In genomic region chr15:41154412-41154811, GRCh38 we compare ENCODE assay signal across 16 cellular contexts.
"Had no signal": no experiment of that assay in that cellular context is flagged by ENCODE, and none has a peak within 500 bp of the region (broad histone marks: within the 10 kb centered on the region; RNA-seq: fewer than 3 reads in every experiment).

No MANE protein-coding gene starts in this region.

- DNase-seq: activated CD4-positive, alpha-beta T cell treated with anti-CD3 and anti-CD28 coated beads, Interleukin-2, amount 50 U/mL, for 48 hours; activated gamma-delta T cell; activated T-cell treated with anti-CD3 and anti-CD28 coated beads, Interleukin-2, amount 50 U/mL, for 24 hours; body of pancreas; caudate nucleus; colonic mucosa; effector memory CD4-positive, alpha-beta T cell; hippocampal formation; lower lobe of right lung; midbrain; posterior cingulate gyrus; retina; SK-N-SH; T-cell; T-helper 9 cell had no signal

- H3K9me3 ChIP-seq: body of pancreas, colonic mucosa, lower lobe of right lung, SK-N-SH had no signal

- H3K27me3 ChIP-seq: body of pancreas, colonic mucosa had no signal

- FAIRE-seq: urothelium cell line had no signal

- H3K36me3 ChIP-seq: colonic mucosa, lower lobe of right lung had no signal

- H3K4me2 ChIP-seq: SK-N-SH had no signal

- H3K4me1 ChIP-seq: body of pancreas, colonic mucosa, lower lobe of right lung had no signal

- H3K4me3 ChIP-seq: body of pancreas, colonic mucosa, lower lobe of right lung had no signal

- H3K9me2 ChIP-seq: SK-N-SH had no signal

- H3K27ac ChIP-seq: body of pancreas, colonic mucosa, lower lobe of right lung had no signal

- H3K9ac ChIP-seq: SK-N-SH had no signal
